Comparison of ENCODE assay signal across 25 cellular contexts in genomic region chr13:28473044-28473443, GRCh38. TPM values are rescaled to one million over a fixed set of nuclear protein-coding genes. Genes with fewer than 3 reads are reported as not detected.
"Had no signal": no experiment of that assay in that cellular context is flagged by ENCODE, and none has a peak within 500 bp of the region (broad histone marks: within the 10 kb centered on the region; RNA-seq: fewer than 3 reads in every experiment).

No MANE protein-coding gene starts in this region.

- H3K4me2 ChIP-seq: SK-N-SH had no signal

- ATAC-seq: Panc1, T-cell had no signal

- H3K27ac ChIP-seq: RWPE1 had no signal

- H3K36me3 Mint-ChIP-seq: IgD-negative memory B cell, T-cell had no signal

- H3K9me3 ChIP-seq: SK-N-SH had no signal

- DNase-seq: KBM-7, MV-4-11, NCI-H1048, NCI-H1105, NCI-H1417, NCI-H1436 treated with DMSO at 0.1 percent for 48 hours, NCI-H1694, NCI-H1930, NCI-H2081, NCI-H2107, NCI-H2227 treated with DMSO at 0.1 percent for 48 hours, NCI-H524, NCI-H526 treated with DMSO at 0.1 percent for 48 hours, NCI-H748 treated with DMSO at 0.1 percent for 48 hours, SHP77, SK-N-SH, SW 1271, T-cell had no signal

- H3K4me1 Mint-ChIP-seq: T-cell had no signal

- H3K9ac ChIP-seq: SK-N-SH had no signal

- H3K4me3 Mint-ChIP-seq: IgD-negative memory B cell, T-cell had no signal

- H3K9me3 Mint-ChIP-seq: IgD-negative memory B cell, T-cell had no signal

- H3K27ac Mint-ChIP-seq: IgD-negative memory B cell, T-cell had no signal

- H3K9me2 ChIP-seq: SK-N-SH had no signal

RNA-seq across cellular contexts. Expression of gene FLT1, which starts 21.9 kb away (rescaled TPM):
- total RNA-seq: HT-29, LHCN-M2, MCF 10A, NCI-H460 had no signal
